In the genomic region with DNA sequence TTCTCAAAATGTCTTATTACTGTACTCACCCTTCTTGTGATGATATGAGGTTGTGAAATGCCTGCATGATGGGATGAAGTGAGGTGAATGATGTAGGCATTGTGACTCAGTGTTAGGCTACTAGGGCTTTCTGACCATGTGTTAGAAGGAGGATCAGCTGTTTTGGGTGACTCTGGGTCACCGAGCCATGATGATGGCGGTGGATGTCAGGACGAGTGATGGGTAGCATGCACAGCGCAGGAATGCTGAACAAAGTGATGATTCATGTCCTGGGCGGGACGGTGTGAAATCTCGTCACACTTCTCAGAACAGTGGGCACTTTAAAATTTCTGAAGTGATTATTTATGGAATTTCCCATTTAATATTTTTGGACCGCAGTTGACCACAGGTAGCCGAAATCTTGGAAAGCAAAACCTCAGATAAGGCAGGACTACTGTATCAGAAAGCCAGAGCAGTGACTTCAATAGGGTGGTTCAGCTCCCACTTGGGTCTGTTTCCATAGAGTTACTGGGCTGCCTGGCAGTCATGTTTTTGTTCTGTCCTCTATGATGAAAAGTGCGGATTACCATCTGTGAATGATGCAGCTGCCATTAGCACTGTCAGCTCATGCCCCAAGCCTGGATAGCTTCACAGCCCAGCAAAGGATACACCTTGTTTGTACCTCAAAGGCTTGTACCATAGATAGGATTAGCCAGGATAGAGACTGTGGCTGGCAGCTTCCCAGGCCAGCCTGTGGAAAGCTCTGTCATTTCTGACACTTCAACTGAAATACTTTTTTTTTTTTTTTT, we compare ENCODE assay signal across 8 cellular contexts. TPM values are rescaled to one million over a fixed set of nuclear protein-coding genes. Genes with fewer than 3 reads are reported as not detected.
A peak's percentile ranks its signal among the peaks of the same experiment; 100 is the strongest.
DNase-seq lines count a peak whose midpoint lies in the region; ATAC-seq and TF ChIP-seq lines count a peak whose summit lies in the region.

No MANE protein-coding gene starts in this region.

- no peaks in the 10 kb centered on the region for H3K27me3 Mint-ChIP-seq in T-helper 1 cell treated with Interleukin-12 subunit alpha and Interleukin-12 subunit beta and Interleukin-4 antibody, amounts not matched to agents 30 μg/mL and 1 μg/mL, for 36 hours (ENCODE audit: low read depth)

- H3K4me2 ChIP-seq in smooth muscle cell = no peak overlapping the region

- H3K79me2 ChIP-seq in smooth muscle cell (ENCODE audit: low read depth) = no peaks in the 10 kb centered on the region

- H3K4me3 ChIP-seq in epithelial cell of esophagus (ENCODE audit: low read length) (no peak overlapping the region), smooth muscle cell (no peak overlapping the region), MG63 (no peak overlapping the region)

- H3K4me1 ChIP-seq in smooth muscle cell (ENCODE audit: low read depth) = peaks cover 8% of the 10 kb centered on the region

- 9% methylated on average over 10 of the region's 10 CpGs for WGBS in smooth muscle cell (ENCODE audit: low lambda C conversion rate)

- no peaks in the 10 kb centered on the region for H3K27me3 ChIP-seq in smooth muscle cell (ENCODE audit: low read depth)
- H3K27me3 ChIP-seq in MG63 = no peaks in the 10 kb centered on the region

- H3K9ac ChIP-seq in smooth muscle cell (ENCODE audit: low read depth) = peak overlapping the region; percentile 26

- H3K9me3 ChIP-seq in smooth muscle cell (replicated peaks; ENCODE audit: low read depth) = no peaks in the 10 kb centered on the region
- no peaks in the 10 kb centered on the region for H3K9me3 ChIP-seq in MG63

- H3K36me3 ChIP-seq in smooth muscle cell (ENCODE audit: low read depth) = no peaks in the 10 kb centered on the region
- H3K36me3 ChIP-seq in MG63 = peaks cover 10% of the 10 kb centered on the region

- no peaks in the 10 kb centered on the region for H4K20me1 ChIP-seq in smooth muscle cell (ENCODE audit: low read depth)

- H3K4me3 Mint-ChIP-seq in T-helper 1 cell treated with Interleukin-12 subunit alpha and Interleukin-12 subunit beta and Interleukin-4 antibody, amounts not matched to agents 30 μg/mL and 1 μg/mL, for 36 hours = no peak overlapping the region

- no peak overlapping the region for H2AFZ ChIP-seq in smooth muscle cell (ENCODE audit: low read depth)

- ATAC-seq in GM19023 (IDR thresholded peaks at IDR 0.05; ENCODE audit: unreplicated experiment) = no peak
- no peak for ATAC-seq in GM18511 (IDR thresholded peaks at IDR 0.05; ENCODE audit: unreplicated experiment)

- H3K4me1 Mint-ChIP-seq in T-helper 1 cell treated with Interleukin-12 subunit alpha and Interleukin-12 subunit beta and Interleukin-4 antibody, amounts not matched to agents 30 μg/mL and 1 μg/mL, for 36 hours (ENCODE audit: low read depth) = peaks cover 23% of the 10 kb centered on the region

- H3F3A ChIP-seq in smooth muscle cell (ENCODE audit: low read depth) = peaks cover 11% of the 10 kb centered on the region

- TF ChIP-seq CTCF in epithelial cell of esophagus (IDR thresholded peaks at IDR 0.05; ENCODE audit: insufficient read depth, low read depth, low read length, missing control alignments) = no peak
- no peak for TF ChIP-seq CTCF in smooth muscle cell (IDR thresholded peaks at IDR 0.05; ENCODE audit: borderline replicate concordance, insufficient read depth, poor library complexity, severe bottlenecking)

- H3K36me3 Mint-ChIP-seq in T-helper 1 cell treated with Interleukin-12 subunit alpha and Interleukin-12 subunit beta and Interleukin-4 antibody, amounts not matched to agents 30 μg/mL and 1 μg/mL, for 36 hours (ENCODE audit: low read depth) = peaks cover 8% of the 10 kb centered on the region

- DNase-seq in ELR (ENCODE audit: low read depth) = peak; percentile 95
- DNase-seq in epithelial cell of esophagus (ENCODE audit: low read depth) = peak; percentile 96
- no peak for DNase-seq in smooth muscle cell (lab: John Stamatoyannopoulos, UW; ENCODE audit: unreplicated experiment)
- no peak for DNase-seq in MG63
- DNase-seq in LoVo (ENCODE audit: low spot score) = no peak

- H3K9me3 Mint-ChIP-seq in T-helper 1 cell treated with Interleukin-12 subunit alpha and Interleukin-12 subunit beta and Interleukin-4 antibody, amounts not matched to agents 30 μg/mL and 1 μg/mL, for 36 hours = no peaks in the 10 kb centered on the region

- peak overlapping the region; percentile 12 for H3K27ac Mint-ChIP-seq in T-helper 1 cell treated with Interleukin-12 subunit alpha and Interleukin-12 subunit beta and Interleukin-4 antibody, amounts not matched to agents 30 μg/mL and 1 μg/mL, for 36 hours

- H3K27ac ChIP-seq in smooth muscle cell (ENCODE audit: low read depth) = peak overlapping the region; percentile 84

RNA-seq across cellular contexts. Expression of a gene that starts 26.6 kb away (rescaled TPM):
- total RNA-seq in smooth muscle cell = 1.3 and 1.8 TPM in 2 replicates
- 1.9 TPM in 2 replicates for polyA plus RNA-seq in smooth muscle cell
- 6.0 and 10.0 TPM in 2 replicates for total RNA-seq in MG63 (2014; rRNA removed; shearing (Covaris generic); ENCODE audit: low replicate concordance)

Comparison
In these comparisons a context has a peak if more than half of its experiments do, and no peak if none do; other contexts are left out.
1. DNase-seq: peak in ELR (single experiment) and epithelial cell of esophagus (single experiment); none in smooth muscle cell (single experiment), MG63 (single experiment) and LoVo (single experiment).